28 cellular contexts compared by ENCODE assay signal in genomic region chr14:92012121-92012748, GRCh38. TPM values are rescaled to one million over a fixed set of nuclear protein-coding genes. Genes with fewer than 3 reads are reported as not detected.
DNase-seq lines count a peak whose midpoint lies in the region; ATAC-seq and TF ChIP-seq lines count a peak whose summit lies in the region.
"Had no signal": no experiment of that assay in that cellular context is flagged by ENCODE, and none has a peak within 500 bp of the region (broad histone marks: within the 10 kb centered on the region; RNA-seq: fewer than 3 reads in every experiment).

No MANE protein-coding gene starts in this region.

- intact Hi-C loops in activated CD8-positive, alpha-beta T cell treated with anti-CD3 and anti-CD28 coated beads for 36 hours (cut with micrococcal nuclease): no loop called here

- no peak for DNase-seq in activated CD8-positive, alpha-beta T cell treated with anti-CD3 and anti-CD28 coated beads for 36 hours
- DNase-seq in activated CD8-positive, alpha-beta T cell treated with anti-CD3 and anti-CD28 coated beads, Interleukin-2, amount 10 ng/mL, durations not matched to agents 7 days and 5 days: no peak
- DNase-seq in NCI-H146 treated with DMSO at 0.1 percent for 48 hours (lab: John Stamatoyannopoulos, UW; ENCODE audit: unreplicated experiment) (peak; percentile 14), caudate nucleus (lab: John Stamatoyannopoulos, UW) (no peak)
- DNase-seq in stimulated activated effector memory CD8-positive, alpha-beta T cell treated with anti-CD3 and anti-CD28 coated beads, Interleukin-12 subunit alpha, Interleukin-12 subunit beta, amount 100 ng/mL, for 72 hours (ENCODE audit: low spot score in 2 of 2): no peak
- DNase-seq in stimulated activated CD8-positive, alpha-beta memory T cell treated with anti-CD3 and anti-CD28 coated beads, Interleukin-4, amount 100 ng/mL, for 48 hours: no peak
- DNase-seq: activated CD4-positive, alpha-beta T cell treated with anti-CD3 and anti-CD28 coated beads for 1 hour; activated naive CD4-positive, alpha-beta T cell; activated T-cell treated with anti-CD3 and anti-CD28 coated beads, Interleukin-2, amount 50 U/mL, for 1 hour; amniotic stem cell; CD8-positive, alpha-beta T cell; effector CD4-positive, alpha-beta T cell; H7; hippocampal formation; MG63; mucosa of descending colon; NCI-H1105 treated with DMSO at 0.1 percent for 48 hours; NCI-H2029; NCI-H2227 treated with DMSO at 0.1 percent for 48 hours; NCI-H526; Peyer's patch; SHP77; stimulated activated naive CD8-positive, alpha-beta T cell treated with anti-CD3 and anti-CD28 coated beads, Interleukin-15, Interleukin-2, amounts not matched to agents 100 U/mL and 50 U/mL, for 24 hours; testis had no signal

- peaks cover 25% of the 10 kb centered on the region for H3K4me1 Mint-ChIP-seq in activated CD8-positive, alpha-beta T cell treated with anti-CD3 and anti-CD28 coated beads for 36 hours (ENCODE audit: low read depth)
- H3K4me1 Mint-ChIP-seq in activated CD8-positive, alpha-beta T cell treated with anti-CD3 and anti-CD28 coated beads, Interleukin-2, amount 10 ng/mL, durations not matched to agents 7 days and 5 days (ENCODE audit: low read depth): no peaks in the 10 kb centered on the region
- peaks cover 22% of the 10 kb centered on the region for H3K4me1 Mint-ChIP-seq in stimulated activated effector memory CD8-positive, alpha-beta T cell treated with anti-CD3 and anti-CD28 coated beads, Interleukin-12 subunit alpha, Interleukin-12 subunit beta, amount 100 ng/mL, for 72 hours

- peak overlapping the region; percentile 32 for H3K27ac Mint-ChIP-seq in activated CD8-positive, alpha-beta T cell treated with anti-CD3 and anti-CD28 coated beads for 36 hours
- H3K27ac Mint-ChIP-seq in activated CD8-positive, alpha-beta T cell treated with anti-CD3 and anti-CD28 coated beads, Interleukin-2, amount 10 ng/mL, durations not matched to agents 7 days and 5 days: no peak overlapping the region
- peak overlapping the region; percentile 5 for H3K27ac Mint-ChIP-seq in stimulated activated effector memory CD8-positive, alpha-beta T cell treated with anti-CD3 and anti-CD28 coated beads, Interleukin-12 subunit alpha, Interleukin-12 subunit beta, amount 100 ng/mL, for 72 hours
- H3K27ac Mint-ChIP-seq: CD8-positive, alpha-beta T cell had no signal

- TF ChIP-seq CTCF in activated CD8-positive, alpha-beta T cell treated with anti-CD3 and anti-CD28 coated beads for 36 hours (IDR thresholded peaks at IDR 0.05): no peak

- POLR2A ChIA-PET in activated CD8-positive, alpha-beta T cell treated with anti-CD3 and anti-CD28 coated beads for 36 hours (lab: Charles Lee): interaction anchor here (0.9 kb wide), 1 partner anchor 50 kb away, joined by 3 read pairs; no protein-coding TSS in a partner anchor
- POLR2A ChIA-PET in activated CD8-positive, alpha-beta T cell treated with anti-CD3 and anti-CD28 coated beads, Interleukin-2, amount 10 ng/mL, durations not matched to agents 7 days and 5 days (lab: Charles Lee): interaction anchor here (1.2 kb wide), 1 partner anchor 28 kb away, joined by 5 read pairs; the partner anchor contains the start of gene TRIP11

- H3K9me3 Mint-ChIP-seq in activated CD8-positive, alpha-beta T cell treated with anti-CD3 and anti-CD28 coated beads for 36 hours: no peaks in the 10 kb centered on the region
- no peaks in the 10 kb centered on the region for H3K9me3 Mint-ChIP-seq in activated CD8-positive, alpha-beta T cell treated with anti-CD3 and anti-CD28 coated beads, Interleukin-2, amount 10 ng/mL, durations not matched to agents 7 days and 5 days (ENCODE audit: insufficient read depth)
- H3K9me3 Mint-ChIP-seq in stimulated activated effector memory CD8-positive, alpha-beta T cell treated with anti-CD3 and anti-CD28 coated beads, Interleukin-12 subunit alpha, Interleukin-12 subunit beta, amount 100 ng/mL, for 72 hours: no peaks in the 10 kb centered on the region
- H3K9me3 Mint-ChIP-seq: CD8-positive, alpha-beta T cell had no signal

- no peak for ATAC-seq in activated CD8-positive, alpha-beta T cell treated with anti-CD3 and anti-CD28 coated beads for 36 hours
- ATAC-seq in activated CD8-positive, alpha-beta T cell treated with anti-CD3 and anti-CD28 coated beads, Interleukin-2, amount 10 ng/mL, durations not matched to agents 7 days and 5 days: no peak
- no peak for ATAC-seq in stimulated activated effector memory CD8-positive, alpha-beta T cell treated with anti-CD3 and anti-CD28 coated beads, Interleukin-12 subunit alpha, Interleukin-12 subunit beta, amount 100 ng/mL, for 72 hours
- ATAC-seq in GM18858 (IDR thresholded peaks at IDR 0.05; ENCODE audit: unreplicated experiment): no peak
- no peak for ATAC-seq in HG02759 (IDR thresholded peaks at IDR 0.05; ENCODE audit: unreplicated experiment)
- ATAC-seq: A549; CD8-positive, alpha-beta T cell; mucosa of descending colon; stimulated activated naive CD8-positive, alpha-beta T cell treated with anti-CD3 and anti-CD28 coated beads, Interleukin-15, Interleukin-2, amounts not matched to agents 100 U/mL and 50 U/mL, for 24 hours had no signal

- peak overlapping the region; percentile 48 for H3K27ac ChIP-seq in caudate nucleus (ENCODE audit: low read depth, low read length)
- H3K27ac ChIP-seq: A549, KMS-11, Peyer's patch, testis had no signal

- H3K27me3 Mint-ChIP-seq in activated CD8-positive, alpha-beta T cell treated with anti-CD3 and anti-CD28 coated beads for 36 hours: no peaks in the 10 kb centered on the region
- H3K27me3 Mint-ChIP-seq in activated CD8-positive, alpha-beta T cell treated with anti-CD3 and anti-CD28 coated beads, Interleukin-2, amount 10 ng/mL, durations not matched to agents 7 days and 5 days (ENCODE audit: low read depth): no peaks in the 10 kb centered on the region

- no peak overlapping the region for H3K4me3 Mint-ChIP-seq in activated CD8-positive, alpha-beta T cell treated with anti-CD3 and anti-CD28 coated beads for 36 hours
- H3K4me3 Mint-ChIP-seq in activated CD8-positive, alpha-beta T cell treated with anti-CD3 and anti-CD28 coated beads, Interleukin-2, amount 10 ng/mL, durations not matched to agents 7 days and 5 days: no peak overlapping the region
- H3K4me3 Mint-ChIP-seq in stimulated activated effector memory CD8-positive, alpha-beta T cell treated with anti-CD3 and anti-CD28 coated beads, Interleukin-12 subunit alpha, Interleukin-12 subunit beta, amount 100 ng/mL, for 72 hours: no peak overlapping the region
- H3K4me3 Mint-ChIP-seq: CD8-positive, alpha-beta T cell had no signal

- H3K36me3 Mint-ChIP-seq in activated CD8-positive, alpha-beta T cell treated with anti-CD3 and anti-CD28 coated beads for 36 hours (ENCODE audit: low read depth): peaks cover 36% of the 10 kb centered on the region
- peaks cover 57% of the 10 kb centered on the region for H3K36me3 Mint-ChIP-seq in activated CD8-positive, alpha-beta T cell treated with anti-CD3 and anti-CD28 coated beads, Interleukin-2, amount 10 ng/mL, durations not matched to agents 7 days and 5 days (ENCODE audit: low read depth)
- peaks cover 98% of the 10 kb centered on the region for H3K36me3 Mint-ChIP-seq in stimulated activated effector memory CD8-positive, alpha-beta T cell treated with anti-CD3 and anti-CD28 coated beads, Interleukin-12 subunit alpha, Interleukin-12 subunit beta, amount 100 ng/mL, for 72 hours

- CTCF ChIA-PET in activated CD8-positive, alpha-beta T cell treated with anti-CD3 and anti-CD28 coated beads for 36 hours (lab: Charles Lee): interaction anchor here (1.1 to 3.8 kb wide), 2 partner anchors 8 to 15 kb away, joined by 3 to 22 read pairs; no protein-coding TSS in a partner anchor
- CTCF ChIA-PET in activated CD8-positive, alpha-beta T cell treated with anti-CD3 and anti-CD28 coated beads, Interleukin-2, amount 10 ng/mL, durations not matched to agents 7 days and 5 days (lab: Charles Lee): interaction anchor here (1.0 to 8.0 kb wide), 2 partner anchors 13 to 15 kb away, joined by 3 to 45 read pairs; no protein-coding TSS in a partner anchor

RNA-seq across cellular contexts. Expression of gene TRIP11, which starts 27.6 kb away (rescaled TPM):
- total RNA-seq in activated CD8-positive, alpha-beta T cell treated with anti-CD3 and anti-CD28 coated beads for 36 hours: 10 to 100 TPM; 33.5 to 35.5 TPM
- 10 to 100 TPM; 43.6 to 44.5 TPM for total RNA-seq in activated CD8-positive, alpha-beta T cell treated with anti-CD3 and anti-CD28 coated beads, Interleukin-2, amount 10 ng/mL, durations not matched to agents 7 days and 5 days
